7 cellular contexts compared by ENCODE assay signal in the genomic region with DNA sequence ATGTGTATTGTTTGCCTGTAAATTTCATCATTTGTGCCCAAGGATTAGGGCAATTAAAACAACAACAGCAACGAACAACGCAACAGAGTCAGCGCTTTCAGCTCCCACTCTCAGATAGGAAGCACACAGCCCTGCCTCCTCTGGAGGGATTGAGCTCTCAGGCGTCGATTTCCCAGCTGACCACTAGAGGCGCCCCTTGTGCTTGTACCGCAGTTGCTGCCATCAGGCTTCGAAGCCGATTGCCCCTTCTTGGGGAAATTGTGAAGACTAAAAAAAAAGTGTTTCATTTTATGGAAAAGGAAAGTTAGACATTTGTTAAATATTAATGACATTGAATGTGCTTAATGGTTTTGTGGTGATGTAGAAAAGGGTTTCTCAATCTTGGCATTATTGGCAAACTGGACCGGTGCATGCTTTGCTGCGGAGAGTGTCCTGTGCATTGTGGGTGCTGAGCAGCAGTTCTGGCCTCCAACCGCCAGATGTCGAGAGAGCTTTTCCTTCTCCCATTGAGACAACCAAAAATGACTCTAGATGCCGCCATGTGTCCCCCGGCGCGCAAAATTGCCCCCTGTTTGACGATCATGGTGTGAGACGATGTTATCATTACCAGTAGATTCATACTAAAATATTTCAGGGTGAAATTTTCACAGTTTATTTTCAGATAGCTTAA.
DNase-seq lines count a peak whose midpoint lies in the region; ATAC-seq and TF ChIP-seq lines count a peak whose summit lies in the region.

No MANE protein-coding gene starts in this region.

- no peak overlapping the region for H3K9ac ChIP-seq in SU-DHL-6 (ENCODE audit: low read length)

- no peak overlapping the region for H2AFZ ChIP-seq in SU-DHL-6 (ENCODE audit: low read depth, low read length, severe bottlenecking)

- peak; percentile 38 for DNase-seq in GDM1 (lab: John Stamatoyannopoulos, UW)
- DNase-seq in iPS DF 4.7 (ENCODE audit: extremely low read depth, low spot score): peak; percentile 33
- DNase-seq in testis: peak; percentile 82
- DNase-seq in putamen (ENCODE audit: low spot score): no peak
- no peak for DNase-seq in NCI-H2081 treated with DMSO at 0.1 percent for 48 hours (lab: John Stamatoyannopoulos, UW)

- intact Hi-C loops in testis (cut with DNase I; ENCODE audit: low total_unique reads): no loop called here

- H3K36me3 ChIP-seq in SU-DHL-6 (ENCODE audit: low read length): no peaks in the 10 kb centered on the region
- H3K36me3 ChIP-seq in testis (ENCODE audit: low read depth, missing control alignments): no peaks in the 10 kb centered on the region

- H3K27me3 ChIP-seq in SU-DHL-6 (ENCODE audit: low read length) (no peaks in the 10 kb centered on the region), testis (no peaks in the 10 kb centered on the region)

- H3K4me3 ChIP-seq in SU-DHL-6 (ENCODE audit: insufficient read depth, low read length, poor library complexity, severe bottlenecking) (no peak overlapping the region), testis (peak overlapping the region in 1 of 2 donors; percentile 7)

- ATAC-seq in HG02678 (IDR thresholded peaks at IDR 0.05; ENCODE audit: unreplicated experiment): peak; percentile 47

- no peaks in the 10 kb centered on the region for H3K4me1 ChIP-seq in testis

- H3K27ac ChIP-seq in SU-DHL-6 (ENCODE audit: low read depth, low read length) (no peak overlapping the region), testis (no peak overlapping the region)

- no peaks in the 10 kb centered on the region for H3K9me2 ChIP-seq in SU-DHL-6 (replicated peaks; ENCODE audit: insufficient read depth, low read length)

- WGBS in testis, 2 donors: 37 to 42% methylated on average over 18 to 19 of the region's 19 CpGs

- no peak overlapping the region for H3K4me2 ChIP-seq in SU-DHL-6 (ENCODE audit: low read depth, low read length, poor library complexity, severe bottlenecking)

- no peak for TF ChIP-seq POLR2A in testis (IDR thresholded peaks at IDR 0.05)

- H3F3A ChIP-seq in SU-DHL-6 (ENCODE audit: insufficient read depth): no peaks in the 10 kb centered on the region

- TF ChIP-seq CTCF in SU-DHL-6 (IDR thresholded peaks at IDR 0.05; ENCODE audit: insufficient read depth, low read length, poor library complexity, severe bottlenecking) (peak; percentile 68), testis (IDR thresholded peaks at IDR 0.05) (peak in 2 of 3 experiments; percentile 29 to 70)

- H4K20me1 ChIP-seq in SU-DHL-6 (ENCODE audit: low read depth, low read length): no peaks in the 10 kb centered on the region

- H3K79me2 ChIP-seq in SU-DHL-6 (ENCODE audit: insufficient read depth, low read length): no peaks in the 10 kb centered on the region

- H3K9me3 ChIP-seq in SU-DHL-6 (ENCODE audit: insufficient read depth, low read length) (no peaks in the 10 kb centered on the region), testis (no peaks in the 10 kb centered on the region)

Comparison
In these comparisons a context has a peak if more than half of its experiments do, and no peak if none do; other contexts are left out.
1. DNase-seq: peak in GDM1 (single experiment), iPS DF 4.7 (single experiment) and testis (single experiment); none in putamen (single experiment) and NCI-H2081 treated with DMSO at 0.1 percent for 48 hours (single experiment).